ENCODE assay signal across 1 cellular context in genomic region chr19:10928563-10929401, GRCh38.
TF ChIP-seq lines count a peak whose summit lies in the region.

Gene TIMM29 (plus strand): TSS chr19:10928811. CDS start chr19:10928823, 12 bp downstream.
Gene YIPF2 (minus strand): TSS chr19:10928639. CDS start chr19:10928410, 229 bp downstream.

TF ChIP-seq in HEK293, 187 proteins besides CTCF, POLR2A, EP300 and RAD21 (continued from another document and continues in another):
- TF ChIP-seq ZNF335 (tag by site-specific recombination; conservative IDR thresholded peaks at IDR 0.05) (no peak), HOXC10 (CRISPR knock-in tag; IDR thresholded peaks at IDR 0.05) (no peak), MZF1 (tag by site-specific recombination; IDR thresholded peaks at IDR 0.05; ENCODE audit: borderline replicate concordance) (no peak), ZNF394 (tag by site-specific recombination; IDR thresholded peaks at IDR 0.05; ENCODE audit: borderline replicate concordance) (peak; percentile 71), ZNF214 (tag by site-specific recombination; IDR thresholded peaks at IDR 0.05; ENCODE audit: borderline replicate concordance) (no peak), ZNF211 (tag by site-specific recombination; IDR thresholded peaks at IDR 0.05; ENCODE audit: low read depth) (no peak), HIC1 (tag by site-specific recombination; IDR thresholded peaks at IDR 0.05) (no peak), ZSCAN5A (tag by site-specific recombination; IDR thresholded peaks at IDR 0.05) (0 out of 2 replicates have a peak, but pooled peaks have one; percentile 10), ZNF426 (tag by site-specific recombination; IDR thresholded peaks at IDR 0.05) (no peak), ZNF76 (tag by site-specific recombination; IDR thresholded peaks at IDR 0.05; ENCODE audit: borderline replicate concordance, low read depth) (peak; percentile 79), ZNF239 (tag by site-specific recombination; IDR thresholded peaks at IDR 0.05) (no peak), ZNF521 (tag by site-specific recombination; IDR thresholded peaks at IDR 0.05) (no peak), KLF17 (tag by site-specific recombination; IDR thresholded peaks at IDR 0.05) (peak; percentile 89), ZBTB21 (tag by site-specific recombination; IDR thresholded peaks at IDR 0.05) (0 out of 2 replicates have a peak, but pooled peaks have one; percentile 28), ZBTB44 (tag by site-specific recombination; IDR thresholded peaks at IDR 0.05) (0 out of 2 replicates have a peak, but pooled peaks have one; percentile 34), SCRT2 (tag by site-specific recombination; IDR thresholded peaks at IDR 0.05) (0 out of 2 replicates have a peak, but pooled peaks have one; percentile 62), ZNF350 (tag by site-specific recombination; IDR thresholded peaks at IDR 0.05) (no peak), ZNF548 (tag by site-specific recombination; IDR thresholded peaks at IDR 0.05) (no peak), GLIS1 (tag by site-specific recombination; IDR thresholded peaks at IDR 0.05) (peak; percentile 44; the same call in 1 of the 2 replicates), INSM2 (tag by site-specific recombination; IDR thresholded peaks at IDR 0.05) (peak; percentile 71), ZBTB48 (tag by site-specific recombination; IDR thresholded peaks at IDR 0.05) (peak; percentile 18; the same call in 1 of the 2 replicates), ZBTB8A (tag by site-specific recombination; IDR thresholded peaks at IDR 0.05) (peak; percentile 74), ZNF449 (tag by site-specific recombination; IDR thresholded peaks at IDR 0.05) (peak; percentile 52; the same call in 1 of the 2 replicates), ZNF16 (tag by site-specific recombination; IDR thresholded peaks at IDR 0.05; ENCODE audit: low read depth) (no peak), ZNF311 (tag by site-specific recombination; IDR thresholded peaks at IDR 0.05; ENCODE audit: borderline replicate concordance) (no peak), ZEB2 (tag by site-specific recombination; IDR thresholded peaks at IDR 0.05) (peak; percentile 50; the same call in 1 of the 2 replicates), ZNF37A (tag by site-specific recombination; IDR thresholded peaks at IDR 0.05) (no peak), ZBTB20 (tag by site-specific recombination; IDR thresholded peaks at IDR 0.05) (peak; percentile 72), ZFHX2 (tag by site-specific recombination; conservative IDR thresholded peaks at IDR 0.05) (peak; percentile 93), ZNF433 (tag by site-specific recombination; IDR thresholded peaks at IDR 0.05; ENCODE audit: low read depth) (no peak), ZNF146 (tag by site-specific recombination; IDR thresholded peaks at IDR 0.05) (peak; percentile 2; the same call in 1 of the 2 replicates), ZNF202 (tag by site-specific recombination; IDR thresholded peaks at IDR 0.05; ENCODE audit: borderline replicate concordance) (no peak), ZNF518A (tag by site-specific recombination; conservative IDR thresholded peaks at IDR 0.05; ENCODE audit: low read depth) (peak; percentile 63), ZNF580 (tag by site-specific recombination; IDR thresholded peaks at IDR 0.05) (peak; percentile 87), ZNF596 (tag by site-specific recombination; IDR thresholded peaks at IDR 0.05) (no peak), ZBTB7A (tag by site-specific recombination; IDR thresholded peaks at IDR 0.05; ENCODE audit: low read depth) (peak; percentile 29; the same call in 1 of the 2 replicates), ZNF785 (tag by site-specific recombination; IDR thresholded peaks at IDR 0.05) (peak; percentile 60; the same call in 1 of the 2 replicates), YY2 (tag by site-specific recombination; IDR thresholded peaks at IDR 0.05) (peak; percentile 94), YY1 (tag by site-specific recombination; IDR thresholded peaks at IDR 0.05) (peak; percentile 96), ZNF501 (tag by site-specific recombination; IDR thresholded peaks at IDR 0.05) (peak; percentile 26; the same call in 1 of the 2 replicates), OSR2 (tag by site-specific recombination; IDR thresholded peaks at IDR 0.05) (no peak), OVOL3 (tag by site-specific recombination; IDR thresholded peaks at IDR 0.05) (0 out of 2 replicates have a peak, but pooled peaks have one; percentile 8), PRDM4 (tag by site-specific recombination; IDR thresholded peaks at IDR 0.05) (no peak), GLI4 (tag by site-specific recombination; IDR thresholded peaks at IDR 0.05) (no peak), ZNF776 (tag by site-specific recombination; IDR thresholded peaks at IDR 0.05; ENCODE audit: borderline replicate concordance) (0 out of 2 replicates have a peak, but pooled peaks have one; percentile 15), ZFP69B (tag by site-specific recombination; IDR thresholded peaks at IDR 0.05) (peak; percentile 43), ZNF558 (tag by site-specific recombination; IDR thresholded peaks at IDR 0.05) (no peak), ZNF664 (tag by site-specific recombination; IDR thresholded peaks at IDR 0.05) (no peak), ZNF561 (tag by site-specific recombination; IDR thresholded peaks at IDR 0.05; ENCODE audit: borderline replicate concordance) (peak; percentile 91; the same call in 1 of the 2 replicates), ZNF169 (tag by site-specific recombination; IDR thresholded peaks at IDR 0.05) (no peak)
